ENCODE assay signal across 25 cellular contexts in the genomic region with DNA sequence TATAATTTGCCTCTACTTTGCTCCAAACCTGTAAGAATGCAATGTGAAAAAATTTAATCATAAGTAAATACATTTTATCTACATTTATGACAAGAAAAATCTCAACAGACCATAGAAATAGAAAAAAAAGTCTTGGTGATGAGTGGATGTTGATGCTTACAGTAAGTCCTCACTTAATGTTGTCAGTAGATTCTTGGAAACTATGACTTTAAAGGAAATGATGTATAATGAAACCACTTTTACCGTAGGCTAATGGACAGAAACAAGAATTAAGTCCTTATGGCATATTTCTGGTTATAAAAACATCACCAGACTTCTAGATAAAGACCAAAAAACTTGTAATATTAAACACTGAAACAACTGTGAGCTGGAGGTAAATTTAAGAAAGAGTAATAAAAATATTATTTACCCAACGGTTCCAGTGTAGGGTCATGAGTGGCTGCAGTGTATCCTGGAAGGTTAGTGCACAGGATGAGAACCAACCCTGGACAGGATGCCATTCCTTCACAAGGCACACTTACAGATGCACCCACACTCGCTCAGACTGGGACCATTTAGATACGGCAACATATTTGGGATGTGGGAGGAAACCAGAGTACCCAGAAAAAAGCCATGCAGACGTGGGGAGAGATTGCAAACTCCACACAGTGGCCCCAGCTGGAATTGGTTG.
DNase-seq lines count a peak whose midpoint lies in the region; ATAC-seq lines count a peak whose summit lies in the region.
"Had no signal": no experiment of that assay in that cellular context is flagged by ENCODE, and none has a peak within 500 bp of the region (broad histone marks: within the 10 kb centered on the region; RNA-seq: fewer than 3 reads in every experiment).

No MANE protein-coding gene starts in this region.

- H3K9me3 ChIP-seq in T-helper 17 cell (ENCODE audit: control insufficient read depth, low read length, poor library complexity, severe bottlenecking) = no peaks in the 10 kb centered on the region
- H3K9me3 ChIP-seq: BE2C, Peyer's patch, sigmoid colon had no signal

- peaks cover 2% of the 10 kb centered on the region for H3K9me3 Mint-ChIP-seq in activated T-cell treated with anti-CD3 and anti-CD28 coated beads, Interleukin-2, amount 50 U/mL, for 24 hours
- H3K9me3 Mint-ChIP-seq in activated naive CD8-positive, alpha-beta T cell treated with anti-CD3 and anti-CD28 coated beads for 36 hours = peaks cover 2% of the 10 kb centered on the region
- H3K9me3 Mint-ChIP-seq in stimulated activated naive CD8-positive, alpha-beta T cell treated with anti-CD3 and anti-CD28 coated beads, Interleukin-15, amount 100 ng/mL, for 72 hours = no peaks in the 10 kb centered on the region
- H3K9me3 Mint-ChIP-seq: H9, type B pancreatic cell had no signal

- peak overlapping the region; percentile 44 for H3K4me3 Mint-ChIP-seq in activated T-cell treated with anti-CD3 and anti-CD28 coated beads, Interleukin-2, amount 50 U/mL, for 24 hours
- H3K4me3 Mint-ChIP-seq in T-helper 17 cell = no peak overlapping the region
- H3K4me3 Mint-ChIP-seq in activated naive CD8-positive, alpha-beta T cell treated with anti-CD3 and anti-CD28 coated beads for 36 hours = no peak overlapping the region
- H3K4me3 Mint-ChIP-seq in stimulated activated naive CD8-positive, alpha-beta T cell treated with anti-CD3 and anti-CD28 coated beads, Interleukin-15, amount 100 ng/mL, for 72 hours = no peak overlapping the region
- H3K4me3 Mint-ChIP-seq: H9, type B pancreatic cell had no signal

- DNase-seq in activated T-cell treated with anti-CD3 and anti-CD28 coated beads, Interleukin-2, amount 50 U/mL, for 24 hours = no peak
- DNase-seq in activated T-cell treated with anti-CD3 and anti-CD28 coated beads for 4 hours (no peak), T-helper 17 cell (no peak), 8988T (no peak)
- no peak for DNase-seq in activated naive CD8-positive, alpha-beta T cell treated with anti-CD3 and anti-CD28 coated beads for 36 hours
- no peak for DNase-seq in stimulated activated naive CD8-positive, alpha-beta T cell treated with anti-CD3 and anti-CD28 coated beads, Interleukin-15, amount 100 ng/mL, for 72 hours
- DNase-seq: BE2C; Calu3; DND-41; effector CD4-positive, alpha-beta T cell; foreskin fibroblast; H9; heart left ventricle; kidney glomerular epithelial cell; NCI-H1694 treated with DMSO at 0.1 percent for 48 hours; NCI-H2171 treated with DMSO at 0.1 percent for 48 hours; NCI-H524; NK-92 treated with Interleukin-12 subunit alpha and Interleukin-12 subunit beta, amount 100 ng/mL, for 24 hours; Peyer's patch; SIG-M5; sigmoid colon had no signal

- no peak for ATAC-seq in T-helper 17 cell
- peak; percentile 71 for ATAC-seq in stimulated activated naive CD8-positive, alpha-beta T cell treated with anti-CD3 and anti-CD28 coated beads, Interleukin-15, amount 100 ng/mL, for 72 hours
- no peak for ATAC-seq in HG03354 (IDR thresholded peaks at IDR 0.05; ENCODE audit: poor library complexity, severe bottlenecking, unreplicated experiment)
- ATAC-seq in GM21390 (IDR thresholded peaks at IDR 0.05; ENCODE audit: unreplicated experiment) = no peak
- ATAC-seq: heart left ventricle, HepG2 had no signal

- H3K27me3 Mint-ChIP-seq in activated T-cell treated with anti-CD3 and anti-CD28 coated beads, Interleukin-2, amount 50 U/mL, for 24 hours = no peaks in the 10 kb centered on the region
- H3K27me3 Mint-ChIP-seq in T-helper 17 cell = no peaks in the 10 kb centered on the region
- H3K27me3 Mint-ChIP-seq in activated naive CD8-positive, alpha-beta T cell treated with anti-CD3 and anti-CD28 coated beads for 36 hours = no peaks in the 10 kb centered on the region
- no peaks in the 10 kb centered on the region for H3K27me3 Mint-ChIP-seq in stimulated activated naive CD8-positive, alpha-beta T cell treated with anti-CD3 and anti-CD28 coated beads, Interleukin-15, amount 100 ng/mL, for 72 hours
- H3K27me3 Mint-ChIP-seq: type B pancreatic cell had no signal

- peaks cover 30% of the 10 kb centered on the region for H3K36me3 Mint-ChIP-seq in activated T-cell treated with anti-CD3 and anti-CD28 coated beads, Interleukin-2, amount 50 U/mL, for 24 hours (ENCODE audit: low read depth)
- no peaks in the 10 kb centered on the region for H3K36me3 Mint-ChIP-seq in T-helper 17 cell (ENCODE audit: low read depth)
- H3K36me3 Mint-ChIP-seq in activated naive CD8-positive, alpha-beta T cell treated with anti-CD3 and anti-CD28 coated beads for 36 hours = peaks cover 40% of the 10 kb centered on the region

- H3K4me1 Mint-ChIP-seq in activated T-cell treated with anti-CD3 and anti-CD28 coated beads, Interleukin-2, amount 50 U/mL, for 24 hours (ENCODE audit: low read depth) = peaks cover 83% of the 10 kb centered on the region
- H3K4me1 Mint-ChIP-seq in T-helper 17 cell = peaks cover 35% of the 10 kb centered on the region
- H3K4me1 Mint-ChIP-seq in activated naive CD8-positive, alpha-beta T cell treated with anti-CD3 and anti-CD28 coated beads for 36 hours = peaks cover 41% of the 10 kb centered on the region
- peaks cover 66% of the 10 kb centered on the region for H3K4me1 Mint-ChIP-seq in stimulated activated naive CD8-positive, alpha-beta T cell treated with anti-CD3 and anti-CD28 coated beads, Interleukin-15, amount 100 ng/mL, for 72 hours
- H3K4me1 Mint-ChIP-seq: H9 had no signal

- H3K27ac Mint-ChIP-seq in activated T-cell treated with anti-CD3 and anti-CD28 coated beads, Interleukin-2, amount 50 U/mL, for 24 hours = peak overlapping the region; percentile 82
- peak overlapping the region; percentile 43 for H3K27ac Mint-ChIP-seq in T-helper 17 cell
- H3K27ac Mint-ChIP-seq in activated naive CD8-positive, alpha-beta T cell treated with anti-CD3 and anti-CD28 coated beads for 36 hours = peak overlapping the region; percentile 64
- H3K27ac Mint-ChIP-seq in stimulated activated naive CD8-positive, alpha-beta T cell treated with anti-CD3 and anti-CD28 coated beads, Interleukin-15, amount 100 ng/mL, for 72 hours = peak overlapping the region; percentile 69 to 83
- H3K27ac Mint-ChIP-seq: H9, type B pancreatic cell had no signal
